In the genomic region with DNA sequence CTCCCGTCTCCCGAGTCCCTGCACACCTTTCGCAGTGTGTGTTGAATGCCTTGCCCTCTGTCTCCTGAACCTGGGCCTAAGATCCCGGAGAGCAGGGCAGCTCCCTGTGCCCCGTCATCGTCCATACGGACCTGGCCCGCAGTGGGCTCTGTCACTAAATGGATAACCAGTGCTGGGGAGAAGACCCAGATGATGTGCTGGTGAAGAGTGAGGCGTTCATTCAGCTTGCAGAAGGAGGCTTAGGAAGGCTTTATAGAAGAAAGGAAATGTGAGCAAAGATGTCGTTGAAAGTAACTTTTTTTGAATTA, we compare ENCODE assay signal across 17 cellular contexts.
"Had no signal": no experiment of that assay in that cellular context is flagged by ENCODE, and none has a peak within 500 bp of the region (broad histone marks: within the 10 kb centered on the region; RNA-seq: fewer than 3 reads in every experiment).

No MANE protein-coding gene starts in this region.

- FAIRE-seq: kidney had no signal

- H3K27me3 Mint-ChIP-seq: activated CD8-positive, alpha-beta memory T cell treated with anti-CD3 and anti-CD28 coated beads, Interleukin-2, amount 10 ng/mL, durations not matched to agents 7 days and 5 days; activated T-cell treated with anti-CD3 and anti-CD28 coated beads, Interleukin-2, amount 50 U/mL, for 24 hours; memory B cell had no signal

- H3K9me3 Mint-ChIP-seq: activated T-cell treated with anti-CD3 and anti-CD28 coated beads, Interleukin-2, amount 50 U/mL, for 24 hours; nephron had no signal

- DNase-seq: activated CD4-positive, alpha-beta T cell treated with anti-CD3 and anti-CD28 coated beads for 48 hours; activated CD8-positive, alpha-beta memory T cell treated with anti-CD3 and anti-CD28 coated beads, Interleukin-2, amount 10 ng/mL, durations not matched to agents 7 days and 5 days; activated gamma-delta T cell; activated T-cell treated with anti-CD3 and anti-CD28 coated beads, Interleukin-2, amount 50 U/mL, for 24 hours; central memory CD4-positive, alpha-beta T cell; effector CD8-positive, alpha-beta T cell; gastrocnemius medialis; heart right ventricle; left ventricle myocardium inferior; stimulated activated CD4-positive, alpha-beta T cell treated with anti-CD3 and anti-CD28 coated beads, Interleukin-4, amount 100 ng/mL, for 1 hour had no signal

- H3K4me1 ChIP-seq: gastrocnemius medialis, vagina had no signal

- H3K4me3 Mint-ChIP-seq: activated CD8-positive, alpha-beta memory T cell treated with anti-CD3 and anti-CD28 coated beads, Interleukin-2, amount 10 ng/mL, durations not matched to agents 7 days and 5 days; activated T-cell treated with anti-CD3 and anti-CD28 coated beads, Interleukin-2, amount 50 U/mL, for 24 hours; memory B cell; nephron had no signal

- H3K27ac ChIP-seq: coronary artery, epithelial cell of prostate, heart right ventricle, left ventricle myocardium inferior, vagina, VCaP had no signal

- H3K9me3 ChIP-seq: gastrocnemius medialis, heart right ventricle, left ventricle myocardium inferior, vagina had no signal

- H3K27ac Mint-ChIP-seq: activated CD8-positive, alpha-beta memory T cell treated with anti-CD3 and anti-CD28 coated beads, Interleukin-2, amount 10 ng/mL, durations not matched to agents 7 days and 5 days; memory B cell; nephron had no signal

- H3K4me1 Mint-ChIP-seq: memory B cell had no signal

- H3K4me3 ChIP-seq: coronary artery, gastrocnemius medialis, heart right ventricle, left ventricle myocardium inferior, vagina had no signal

- ATAC-seq: activated CD8-positive, alpha-beta memory T cell treated with anti-CD3 and anti-CD28 coated beads, Interleukin-2, amount 10 ng/mL, durations not matched to agents 7 days and 5 days; heart right ventricle had no signal
